Comparison of ENCODE assay signal across 8 cellular contexts in the genomic region with DNA sequence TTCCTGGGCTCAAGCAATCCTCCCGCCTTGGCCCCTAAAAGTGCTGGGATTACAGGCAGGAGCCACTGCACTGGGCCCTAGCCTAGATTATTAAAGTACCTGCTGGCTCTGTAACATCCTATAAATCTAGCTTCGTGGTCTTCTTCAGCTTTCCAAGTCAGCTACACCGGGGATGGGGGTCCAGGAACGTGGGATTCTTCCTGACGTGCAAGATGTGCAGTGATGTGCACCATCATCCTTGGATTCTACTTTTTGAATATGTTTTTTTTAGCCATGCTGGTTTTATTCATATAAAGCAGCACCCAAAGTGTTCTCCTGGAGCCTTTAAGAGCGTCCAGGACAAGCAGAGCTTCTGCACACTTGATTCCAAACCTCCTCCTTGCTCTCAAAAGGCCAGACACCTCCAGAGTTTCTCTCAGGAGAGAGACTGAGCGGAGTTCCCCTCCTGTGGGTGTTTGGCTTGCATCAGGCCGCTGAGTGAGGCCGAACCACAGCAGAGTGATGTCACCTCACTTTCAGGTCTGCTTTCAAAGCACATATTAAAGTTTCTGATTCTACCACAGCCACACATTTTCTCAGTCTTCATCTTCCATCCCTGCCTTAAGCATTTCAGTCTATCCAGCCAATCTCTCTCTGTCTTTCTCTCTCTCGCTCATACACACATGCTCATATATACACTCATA. TPM values are rescaled to one million over a fixed set of nuclear protein-coding genes. Genes with fewer than 3 reads are reported as not detected.
DNase-seq lines count a peak whose midpoint lies in the region; ATAC-seq lines count a peak whose summit lies in the region.

No MANE protein-coding gene starts in this region.

- H3K27me3 Mint-ChIP-seq in stimulated activated naive CD8-positive, alpha-beta T cell treated with anti-CD3 and anti-CD28 coated beads, Interleukin-15, Interleukin-2, amounts not matched to agents 100 ng/mL and 50 ng/mL, for 24 hours, result no peaks in the 10 kb centered on the region

- peak; percentile 32 for DNase-seq in SIG-M5 treated with dmso at 0.1 percent for 504 hours (lab: John Stamatoyannopoulos, UW; ENCODE audit: unreplicated experiment)
- DNase-seq in SIG-M5 (lab: John Stamatoyannopoulos, UW), result no peak
- DNase-seq in activated CD8-positive, alpha-beta memory T cell treated with anti-CD3 and anti-CD28 coated beads, Interleukin-2, amount 50 U/mL, for 48 hours, result peak; percentile 87
- DNase-seq in left colon, result peak in 1 of 2 donors; percentile 60
- no peak for DNase-seq in NCI-H2171 (lab: John Stamatoyannopoulos, UW)
- no peak for DNase-seq in ecto neural progenitor cell (ENCODE audit: low spot score)

- peak overlapping the region; percentile 99 for H3K27ac Mint-ChIP-seq in stimulated activated naive CD8-positive, alpha-beta T cell treated with anti-CD3 and anti-CD28 coated beads, Interleukin-15, Interleukin-2, amounts not matched to agents 100 ng/mL and 50 ng/mL, for 24 hours

- peak overlapping the region; percentile 85 for H3K4me3 Mint-ChIP-seq in stimulated activated naive CD8-positive, alpha-beta T cell treated with anti-CD3 and anti-CD28 coated beads, Interleukin-15, Interleukin-2, amounts not matched to agents 100 ng/mL and 50 ng/mL, for 24 hours

- H3K36me3 Mint-ChIP-seq in stimulated activated naive CD8-positive, alpha-beta T cell treated with anti-CD3 and anti-CD28 coated beads, Interleukin-15, Interleukin-2, amounts not matched to agents 100 ng/mL and 50 ng/mL, for 24 hours (ENCODE audit: low read depth), result peaks cover 4% of the 10 kb centered on the region

- no peaks in the 10 kb centered on the region for H3K9me3 Mint-ChIP-seq in stimulated activated naive CD8-positive, alpha-beta T cell treated with anti-CD3 and anti-CD28 coated beads, Interleukin-15, Interleukin-2, amounts not matched to agents 100 ng/mL and 50 ng/mL, for 24 hours

- H3K4me1 Mint-ChIP-seq in stimulated activated naive CD8-positive, alpha-beta T cell treated with anti-CD3 and anti-CD28 coated beads, Interleukin-15, Interleukin-2, amounts not matched to agents 100 ng/mL and 50 ng/mL, for 24 hours (ENCODE audit: low read depth), result peaks cover 84% of the 10 kb centered on the region

- intact Hi-C loops in left colon (cut with DNase I, micrococcal nuclease), result loop anchor here in 1 of 2 donors (10.0 kb wide), 1 partner anchor 58 kb away; no protein-coding TSS in a partner anchor

- peak; percentile 57 for ATAC-seq in HG03571 (IDR thresholded peaks at IDR 0.05; ENCODE audit: unreplicated experiment)
- peak; percentile 57 for ATAC-seq in left colon

RNA-seq across cellular contexts. Expression of gene VCPKMT, which starts 33.4 kb away (rescaled TPM):
- 1 to 10 TPM; 4.3 to 5.4 TPM for total RNA-seq in left colon

Comparison
In these comparisons a context has a peak if more than half of its experiments do, and no peak if none do; other contexts are left out.
1. DNase-seq: peak in SIG-M5 treated with dmso at 0.1 percent for 504 hours (single experiment) and activated CD8-positive, alpha-beta memory T cell treated with anti-CD3 and anti-CD28 coated beads, Interleukin-2, amount 50 U/mL, for 48 hours (single experiment); none in SIG-M5 (single experiment), NCI-H2171 (single experiment) and ecto neural progenitor cell (single experiment).